In genomic region chr2:69026026-69026425, GRCh38 we compare ENCODE assay signal across 1 cellular context.
TF ChIP-seq lines count a peak whose summit lies in the region.

No MANE protein-coding gene starts in this region.

TF ChIP-seq in SK-N-SH treated with all-trans-retinoic acid at 6 μM for 48 hours, 23 proteins besides CTCF, POLR2A, EP300 and RAD21 (continued from another document):
- TF ChIP-seq ZC3H10 (CRISPR knock-in tag; IDR thresholded peaks at IDR 0.05) = no peak
- no peak for TF ChIP-seq SNAI2 (CRISPR knock-in tag; IDR thresholded peaks at IDR 0.05)
- TF ChIP-seq POU6F1 (CRISPR knock-in tag; IDR thresholded peaks at IDR 0.05; ENCODE audit: borderline replicate concordance, low read depth) = no peak
- no peak for TF ChIP-seq TOX (CRISPR knock-in tag; IDR thresholded peaks at IDR 0.05; ENCODE audit: borderline replicate concordance)
TF ChIP-seq in SK-N-SH treated with all-trans-retinoic acid at 6 μM for 48 hours: peak in this region for 0.
